27 cellular contexts compared by ENCODE assay signal in the genomic region with DNA sequence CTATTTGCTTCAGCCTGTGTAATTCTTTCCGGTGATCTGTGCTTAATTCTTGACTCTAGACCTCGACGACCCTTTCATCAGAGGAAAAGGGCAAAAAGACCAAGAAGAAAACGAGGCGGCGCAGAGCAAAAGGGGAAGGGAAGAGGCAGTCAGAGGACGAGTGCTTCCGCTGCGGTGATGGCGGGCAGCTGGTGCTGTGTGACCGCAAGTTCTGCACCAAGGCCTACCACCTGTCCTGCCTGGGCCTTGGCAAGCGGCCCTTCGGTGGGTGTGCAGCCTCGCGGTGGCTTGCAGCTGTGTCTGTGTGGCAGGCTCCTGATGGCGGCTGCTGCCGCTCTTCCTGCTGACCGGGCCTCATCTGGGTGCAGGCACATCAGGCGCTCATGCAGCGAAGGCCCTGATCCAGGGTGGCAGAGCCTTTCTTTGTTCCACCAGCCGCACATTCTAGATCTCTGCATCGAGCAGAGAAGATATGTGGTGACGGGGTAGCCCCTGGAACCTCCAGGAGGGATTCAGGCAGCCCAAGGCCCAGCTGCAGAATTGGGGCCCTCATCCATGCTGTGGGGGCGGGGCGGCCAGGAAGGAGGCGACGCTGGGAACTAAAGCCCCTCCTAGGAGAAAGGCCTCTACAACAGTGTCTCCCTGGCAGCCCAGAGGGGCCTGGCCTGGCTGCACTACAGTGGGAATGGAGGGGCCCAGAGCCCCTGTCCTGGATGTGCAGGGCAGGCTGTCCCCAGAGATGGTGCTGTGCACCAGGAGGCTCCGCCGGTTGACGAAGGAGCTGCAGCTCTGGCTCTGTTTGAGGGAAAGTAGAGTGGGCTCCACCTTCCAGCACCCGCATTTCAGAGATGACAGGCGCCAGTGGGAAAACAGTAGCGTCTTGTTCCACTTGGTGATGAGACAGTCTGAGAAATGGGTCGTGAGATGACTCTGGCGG. TPM values are rescaled to one million over a fixed set of nuclear protein-coding genes. Genes with fewer than 3 reads are reported as not detected.
DNase-seq lines count a peak whose midpoint lies in the region; ATAC-seq, FAIRE-seq and TF ChIP-seq lines count a peak whose summit lies in the region.
"Had no signal": no experiment of that assay in that cellular context is flagged by ENCODE, and none has a peak within 500 bp of the region (broad histone marks: within the 10 kb centered on the region; RNA-seq: fewer than 3 reads in every experiment).

No MANE protein-coding gene starts in this region.

- POLR2A ChIA-PET in activated naive CD8-positive, alpha-beta T cell treated with anti-CD3 and anti-CD28 coated beads, Interleukin-2, amount 10 ng/mL, durations not matched to agents 7 days and 5 days (lab: Charles Lee), result no interaction called here

- H3K4me1 Mint-ChIP-seq in activated naive CD8-positive, alpha-beta T cell treated with anti-CD3 and anti-CD28 coated beads, Interleukin-2, amount 10 ng/mL, durations not matched to agents 7 days and 5 days, result peaks cover 2% of the 10 kb centered on the region
- H3K4me1 Mint-ChIP-seq in activated naive CD8-positive, alpha-beta T cell treated with anti-CD3 and anti-CD28 coated beads, Interleukin-2, amount 50 U/mL, for 24 hours, result no peaks in the 10 kb centered on the region
- H3K4me1 Mint-ChIP-seq in neural crest cell, result no peaks in the 10 kb centered on the region
- H3K4me1 Mint-ChIP-seq: central memory CD8-positive, alpha-beta T cell had no signal

- H3K4me3 ChIP-seq in bronchial epithelial cell (ENCODE audit: low read depth, low read length), result no peak overlapping the region
- H3K4me3 ChIP-seq: heart right ventricle, lower lobe of right lung, skin epidermis, thoracic aorta had no signal

- no peaks in the 10 kb centered on the region for H3K9me3 Mint-ChIP-seq in activated naive CD8-positive, alpha-beta T cell treated with anti-CD3 and anti-CD28 coated beads, Interleukin-2, amount 10 ng/mL, durations not matched to agents 7 days and 5 days
- H3K9me3 Mint-ChIP-seq in activated naive CD8-positive, alpha-beta T cell treated with anti-CD3 and anti-CD28 coated beads, Interleukin-2, amount 50 U/mL, for 24 hours, result no peaks in the 10 kb centered on the region
- no peaks in the 10 kb centered on the region for H3K9me3 Mint-ChIP-seq in neural crest cell
- H3K9me3 Mint-ChIP-seq: activated T-helper 2 cell treated with anti-CD3 and anti-CD28 coated beads, Interferon-gamma antibody, Interleukin-2, Interleukin-4, amounts not matched to agents 10 μg/mL and 5 μg/mL and 100 μg/mL, durations not matched to agents 14 hours and 24 hours and 36 hours; CD4-positive, alpha-beta memory T cell; central memory CD8-positive, alpha-beta T cell; naive thymus-derived CD8-positive, alpha-beta T cell had no signal

- no peaks in the 10 kb centered on the region for H3K27me3 ChIP-seq in bronchial epithelial cell (ENCODE audit: control insufficient read depth, insufficient read depth, low read length)
- H3K27me3 ChIP-seq: heart right ventricle had no signal

- in situ Hi-C loops in GM13976 (cut with MboI; ENCODE audit: low sequenced_read_pairs, unreplicated experiment), result no loop called here

- H3K27me3 Mint-ChIP-seq in activated naive CD8-positive, alpha-beta T cell treated with anti-CD3 and anti-CD28 coated beads, Interleukin-2, amount 10 ng/mL, durations not matched to agents 7 days and 5 days, result no peaks in the 10 kb centered on the region
- H3K27me3 Mint-ChIP-seq in activated naive CD8-positive, alpha-beta T cell treated with anti-CD3 and anti-CD28 coated beads, Interleukin-2, amount 50 U/mL, for 24 hours, result no peaks in the 10 kb centered on the region
- H3K27me3 Mint-ChIP-seq in neural crest cell (ENCODE audit: low read depth), result peaks cover 7% of the 10 kb centered on the region
- H3K27me3 Mint-ChIP-seq: CD4-positive, alpha-beta memory T cell; central memory CD8-positive, alpha-beta T cell; naive thymus-derived CD8-positive, alpha-beta T cell had no signal

- H3K27ac Mint-ChIP-seq in activated naive CD8-positive, alpha-beta T cell treated with anti-CD3 and anti-CD28 coated beads, Interleukin-2, amount 10 ng/mL, durations not matched to agents 7 days and 5 days, result no peak overlapping the region
- no peak overlapping the region for H3K27ac Mint-ChIP-seq in activated naive CD8-positive, alpha-beta T cell treated with anti-CD3 and anti-CD28 coated beads, Interleukin-2, amount 50 U/mL, for 24 hours
- peak overlapping the region; percentile 43 for H3K27ac Mint-ChIP-seq in neural crest cell (ENCODE audit: unreplicated experiment)

- no peak overlapping the region for H3K4me3 Mint-ChIP-seq in activated naive CD8-positive, alpha-beta T cell treated with anti-CD3 and anti-CD28 coated beads, Interleukin-2, amount 10 ng/mL, durations not matched to agents 7 days and 5 days
- no peak overlapping the region for H3K4me3 Mint-ChIP-seq in activated naive CD8-positive, alpha-beta T cell treated with anti-CD3 and anti-CD28 coated beads, Interleukin-2, amount 50 U/mL, for 24 hours
- no peak overlapping the region for H3K4me3 Mint-ChIP-seq in neural crest cell
- H3K4me3 Mint-ChIP-seq: CD4-positive, alpha-beta memory T cell; central memory CD8-positive, alpha-beta T cell; naive thymus-derived CD8-positive, alpha-beta T cell had no signal

- TF ChIP-seq CTCF in bronchial epithelial cell (IDR thresholded peaks at IDR 0.05; ENCODE audit: insufficient read depth, low read length, severe bottlenecking), result no peak
- TF ChIP-seq CTCF in neural crest cell (conservative IDR thresholded peaks at IDR 0.05), result no peak
- no peak for TF ChIP-seq CTCF in GM10266 (IDR thresholded peaks at IDR 0.05; ENCODE audit: control insufficient read depth, insufficient read depth, low read depth, missing control alignments)
- TF ChIP-seq CTCF in GM13976 (IDR thresholded peaks at IDR 0.05; ENCODE audit: borderline replicate concordance, control extremely low read depth, extremely low read depth, insufficient read depth, missing control alignments), result no peak

- ATAC-seq in activated naive CD8-positive, alpha-beta T cell treated with anti-CD3 and anti-CD28 coated beads, Interleukin-2, amount 10 ng/mL, durations not matched to agents 7 days and 5 days (ENCODE audit: low read depth), result no peak
- no peak for ATAC-seq in activated naive CD8-positive, alpha-beta T cell treated with anti-CD3 and anti-CD28 coated beads, Interleukin-2, amount 50 U/mL, for 24 hours
- ATAC-seq in HG03135 (IDR thresholded peaks at IDR 0.05; ENCODE audit: unreplicated experiment), result no peak
- ATAC-seq: heart right ventricle; naive thymus-derived CD8-positive, alpha-beta T cell; PC-3; stimulated activated naive CD8-positive, alpha-beta T cell treated with anti-CD3 and anti-CD28 coated beads, Interleukin-15, Interleukin-2, amounts not matched to agents 100 U/mL and 50 U/mL, for 24 hours had no signal

- peaks cover 25% of the 10 kb centered on the region for H3K36me3 Mint-ChIP-seq in activated naive CD8-positive, alpha-beta T cell treated with anti-CD3 and anti-CD28 coated beads, Interleukin-2, amount 10 ng/mL, durations not matched to agents 7 days and 5 days
- peaks cover 55% of the 10 kb centered on the region for H3K36me3 Mint-ChIP-seq in activated naive CD8-positive, alpha-beta T cell treated with anti-CD3 and anti-CD28 coated beads, Interleukin-2, amount 50 U/mL, for 24 hours (ENCODE audit: low read depth)
- H3K36me3 Mint-ChIP-seq in neural crest cell (ENCODE audit: low read depth), result peaks cover 21% of the 10 kb centered on the region

- H3K36me3 ChIP-seq in bronchial epithelial cell (ENCODE audit: control insufficient read depth, insufficient read depth, low read length), result peaks cover 22% of the 10 kb centered on the region

- peak; percentile 22 for DNase-seq in activated naive CD8-positive, alpha-beta T cell treated with anti-CD3 and anti-CD28 coated beads, Interleukin-2, amount 10 ng/mL, durations not matched to agents 7 days and 5 days
- no peak for DNase-seq in activated naive CD8-positive, alpha-beta T cell treated with anti-CD3 and anti-CD28 coated beads, Interleukin-2, amount 50 U/mL, for 24 hours
- no peak for DNase-seq in bronchial epithelial cell (ENCODE audit: low read depth)
- no peak for DNase-seq in neural crest cell (ENCODE audit: low read depth, low spot score)
- DNase-seq in GM10266 (ENCODE audit: extremely low spot score), result no peak
- DNase-seq in GM13976 (ENCODE audit: low spot score), result no peak
- DNase-seq: activated CD4-positive, alpha-beta T cell treated with anti-CD3 and anti-CD28 coated beads, Interleukin-2, amount 50 U/mL, for 48 hours; CD4-positive, alpha-beta memory T cell; EL; foreskin melanocyte; heart right ventricle; Kasumi-1; lower lobe of right lung; naive thymus-derived CD8-positive, alpha-beta T cell; NCI-H1436 treated with DMSO at 0.1 percent for 48 hours; NCI-H226; NCI-H526 treated with DMSO at 0.1 percent for 48 hours; PC-3; SK-N-SH; stimulated activated naive CD8-positive, alpha-beta T cell treated with anti-CD3 and anti-CD28 coated beads, Interleukin-15, Interleukin-2, amounts not matched to agents 100 U/mL and 50 U/mL, for 24 hours had no signal

- peak; percentile 43 for FAIRE-seq in bronchial epithelial cell (lab: Jason Lieb, UNC)
- FAIRE-seq: TTC549, urothelium cell line had no signal

RNA-seq across cellular contexts. Expression of a gene that starts 32.1 kb away (rescaled TPM):
- 10 to 100 TPM; 41.9 to 43.9 TPM for total RNA-seq in activated naive CD8-positive, alpha-beta T cell treated with anti-CD3 and anti-CD28 coated beads, Interleukin-2, amount 10 ng/mL, durations not matched to agents 7 days and 5 days
- total RNA-seq in bronchial epithelial cell, result 14.7 and 17.9 TPM in 2 replicates
- total RNA-seq in neural crest cell, result 54.3 and 55.2 TPM in 2 replicates
